ENCODE assay signal across 1 cellular context in genomic region chr11:71489311-71490043, GRCh38.
TF ChIP-seq lines count a peak whose summit lies in the region.

No MANE protein-coding gene starts in this region.

TF ChIP-seq in SK-N-SH, 30 proteins besides CTCF, POLR2A, EP300 and RAD21 (continued from another document):
- TF ChIP-seq FOSL2 (IDR thresholded peaks at IDR 0.05; ENCODE audit: borderline replicate concordance, low read depth) (peak; percentile 37; the same call in 1 of the 2 replicates), TAF1 (IDR thresholded peaks at IDR 0.05; ENCODE audit: borderline replicate concordance, low read depth, low read length) (no peak), EZH2phosphoT487 (IDR thresholded peaks at IDR 0.05; ENCODE audit: borderline replicate concordance, low read depth) (no peak), SMC3 (IDR thresholded peaks at IDR 0.05; ENCODE audit: low read depth, low read length) (no peak), IRF3 (IDR thresholded peaks at IDR 0.05; ENCODE audit: low read depth, low read length) (no peak), RCOR1 (IDR thresholded peaks at IDR 0.05; ENCODE audit: low read length) (no peak), SIN3A (IDR thresholded peaks at IDR 0.05; ENCODE audit: borderline replicate concordance, low read depth, low read length) (no peak), FOXM1 (IDR thresholded peaks at IDR 0.05; ENCODE audit: low read depth) (no peak), NFIC (IDR thresholded peaks at IDR 0.05; ENCODE audit: borderline replicate concordance) (no peak)
